13 cellular contexts compared by ENCODE assay signal in genomic region chr22:41683616-41684015, GRCh38. TPM values are rescaled to one million over a fixed set of nuclear protein-coding genes. Genes with fewer than 3 reads are reported as not detected.
DNase-seq lines count a peak whose midpoint lies in the region; ATAC-seq and TF ChIP-seq lines count a peak whose summit lies in the region.
"Had no signal": no experiment of that assay in that cellular context is flagged by ENCODE, and none has a peak within 500 bp of the region (broad histone marks: within the 10 kb centered on the region; RNA-seq: fewer than 3 reads in every experiment).

No MANE protein-coding gene starts in this region.

- no peak overlapping the region for H3K4me3 ChIP-seq in RWPE2 (ENCODE audit: severe bottlenecking)
- H3K4me3 ChIP-seq in mammary epithelial cell (replicated peaks in 1 of 3; ENCODE audit: insufficient read depth in 1 of 3, low read depth in 2 of 3, low read length in 3 of 3) = no peak overlapping the region
- no peak overlapping the region for H3K4me3 ChIP-seq in heart right ventricle
- H3K4me3 ChIP-seq: HAP-1, thoracic aorta had no signal

- in situ Hi-C loops in mammary epithelial cell (cut with MboI; ENCODE audit: low sequenced_read_pairs in 2 of 2) = no loop called here

- 52% methylated on average over 3 of the region's 3 CpGs for WGBS in mammary epithelial cell (ENCODE audit: low coverage, missing lambda C conversion rate)
- 83 to 88% methylated on average over 3 of the region's 3 CpGs for WGBS in heart right ventricle, 2 donors

- no peaks in the 10 kb centered on the region for H3K27me3 ChIP-seq in RWPE2 (ENCODE audit: insufficient read depth, poor library complexity, severe bottlenecking)
- no peaks in the 10 kb centered on the region for H3K27me3 ChIP-seq in mammary epithelial cell (ENCODE audit: insufficient read depth, low read length)
- H3K27me3 ChIP-seq in heart right ventricle = no peaks in the 10 kb centered on the region

- H3K9me3 Mint-ChIP-seq in activated naive CD4-positive, alpha-beta T cell treated with anti-CD3 and anti-CD28 coated beads for 36 hours = no peaks in the 10 kb centered on the region
- H3K9me3 Mint-ChIP-seq in osteocyte (ENCODE audit: unreplicated experiment) = no peaks in the 10 kb centered on the region

- intact Hi-C loops in activated naive CD4-positive, alpha-beta T cell treated with anti-CD3 and anti-CD28 coated beads for 36 hours (cut with micrococcal nuclease) = loop anchor here (2.0 kb wide), 1 partner anchor 17 kb away; no protein-coding TSS in a partner anchor
- intact Hi-C loops in mammary epithelial cell (cut with micrococcal nuclease) (no loop called here), heart right ventricle (cut with DNase I) (no loop called here)

- H3K27ac ChIP-seq in RWPE2 (ENCODE audit: poor library complexity, severe bottlenecking) = peak overlapping the region; percentile 51
- no peak overlapping the region for H3K27ac ChIP-seq in mammary epithelial cell (ENCODE audit: insufficient read depth, low read depth, low read length)
- no peak overlapping the region for H3K27ac ChIP-seq in heart right ventricle
- H3K27ac ChIP-seq: thoracic aorta had no signal

- H3K4me2 ChIP-seq in mammary epithelial cell (ENCODE audit: insufficient read depth, low read depth, low read length) = no peak overlapping the region

- peaks cover 46% of the 10 kb centered on the region for H3K4me1 Mint-ChIP-seq in activated naive CD4-positive, alpha-beta T cell treated with anti-CD3 and anti-CD28 coated beads for 36 hours (ENCODE audit: low read depth)
- peaks cover 33% of the 10 kb centered on the region for H3K4me1 Mint-ChIP-seq in osteocyte (ENCODE audit: unreplicated experiment)

- H3K9ac ChIP-seq in mammary epithelial cell (ENCODE audit: insufficient read depth, low read length) = no peak overlapping the region

- H3K36me3 ChIP-seq in RWPE2 (ENCODE audit: low read depth) = peaks cover 46% of the 10 kb centered on the region
- peaks cover 16% of the 10 kb centered on the region for H3K36me3 ChIP-seq in mammary epithelial cell (ENCODE audit: insufficient read depth, low read length)
- H3K36me3 ChIP-seq in heart right ventricle = peaks cover 0 to 28% (median 16%) of the 10 kb centered on the region in 9 donors

- no peak for DNase-seq in activated naive CD4-positive, alpha-beta T cell treated with anti-CD3 and anti-CD28 coated beads for 36 hours
- no peak for DNase-seq in activated naive CD4-positive, alpha-beta T cell (lab: John Stamatoyannopoulos, UW)
- DNase-seq in RWPE2 (ENCODE audit: low spot score) = no peak
- DNase-seq in mammary epithelial cell = peak; percentile 20
- no peak for DNase-seq in osteocyte (ENCODE audit: extremely low spot score, unreplicated experiment)
- DNase-seq in effector CD8-positive, alpha-beta T cell (lab: John Stamatoyannopoulos, UW) = no peak
- no peak for DNase-seq in heart right ventricle
- DNase-seq: Calu3, lower lobe of right lung, NCI-H526 had no signal

- H3K9me3 ChIP-seq in RWPE2 (ENCODE audit: severe bottlenecking) = no peaks in the 10 kb centered on the region
- no peaks in the 10 kb centered on the region for H3K9me3 ChIP-seq in mammary epithelial cell (replicated peaks; ENCODE audit: insufficient read depth, low read length)
- H3K9me3 ChIP-seq in heart right ventricle = no peaks in the 10 kb centered on the region
- H3K9me3 ChIP-seq: HAP-1, lower lobe of right lung, thoracic aorta had no signal

- no peak for TF ChIP-seq CTCF in RWPE2 (IDR thresholded peaks at IDR 0.05; ENCODE audit: poor library complexity, severe bottlenecking)
- TF ChIP-seq CTCF in mammary epithelial cell (conservative IDR thresholded peaks at IDR 0.05 in 1 of 2, IDR thresholded peaks at IDR 0.05 in 1 of 2; ENCODE audit: extremely low read depth in 1 of 2, insufficient read depth in 1 of 2, low read depth in 1 of 2, low read length in 2 of 2) = no peak
- no peak for TF ChIP-seq CTCF in osteocyte (IDR thresholded peaks at IDR 0.05)
- TF ChIP-seq CTCF in heart right ventricle (IDR thresholded peaks at IDR 0.05) = no peak

- BruUV-seq in mammary epithelial cell (replicated peaks; lab: Mats Ljungman, UMichigan) = no TSS peak

- dilution Hi-C loops in mammary epithelial cell (cut with HindIII; ENCODE audit: low sequenced_read_pairs) = no loop called here

- no peaks in the 10 kb centered on the region for H4K20me1 ChIP-seq in mammary epithelial cell (ENCODE audit: insufficient read depth, low read length)

- ATAC-seq in RWPE2 (ENCODE audit: low read depth) = no peak
- ATAC-seq in GM19397 (IDR thresholded peaks at IDR 0.05; ENCODE audit: unreplicated experiment) = no peak
- no peak for ATAC-seq in heart right ventricle
- ATAC-seq: lower lobe of right lung had no signal

- H3K4me1 ChIP-seq in RWPE2 (ENCODE audit: insufficient read depth, poor library complexity, severe bottlenecking) (peaks cover 25% of the 10 kb centered on the region), mammary epithelial cell (ENCODE audit: insufficient read depth, low read length) (no peaks in the 10 kb centered on the region), heart right ventricle (peaks cover 5 to 32% (median 18%) of the 10 kb centered on the region in 9 donors)
- H3K4me1 ChIP-seq: HAP-1 had no signal

- CTCF ChIA-PET in activated naive CD4-positive, alpha-beta T cell treated with anti-CD3 and anti-CD28 coated beads for 36 hours (lab: Charles Lee) = no interaction called here
- CTCF ChIA-PET in mammary epithelial cell (lab: Charles Lee; ENCODE audit: low non-redundant PET) = no interaction called here

- no peaks in the 10 kb centered on the region for H3K27me3 Mint-ChIP-seq in activated naive CD4-positive, alpha-beta T cell treated with anti-CD3 and anti-CD28 coated beads for 36 hours (ENCODE audit: low read depth)
- H3K27me3 Mint-ChIP-seq in osteocyte (ENCODE audit: unreplicated experiment) = no peaks in the 10 kb centered on the region

- peak overlapping the region; percentile 90 for H3K27ac Mint-ChIP-seq in activated naive CD4-positive, alpha-beta T cell treated with anti-CD3 and anti-CD28 coated beads for 36 hours
- H3K27ac Mint-ChIP-seq in osteocyte (ENCODE audit: unreplicated experiment) = peak overlapping the region; percentile 96

- H2AFZ ChIP-seq in mammary epithelial cell (ENCODE audit: low read depth, low read length) = no peak overlapping the region

- H3K79me2 ChIP-seq in mammary epithelial cell (ENCODE audit: insufficient read depth, low read length) = peaks cover 98% of the 10 kb centered on the region

- peaks cover 23% of the 10 kb centered on the region for H3K36me3 Mint-ChIP-seq in activated naive CD4-positive, alpha-beta T cell treated with anti-CD3 and anti-CD28 coated beads for 36 hours (ENCODE audit: low read depth)
- H3K36me3 Mint-ChIP-seq in osteocyte (ENCODE audit: unreplicated experiment) = peaks cover 6% of the 10 kb centered on the region

- peak overlapping the region; percentile 92 for H3K4me3 Mint-ChIP-seq in activated naive CD4-positive, alpha-beta T cell treated with anti-CD3 and anti-CD28 coated beads for 36 hours
- peak overlapping the region; percentile 95 for H3K4me3 Mint-ChIP-seq in osteocyte (ENCODE audit: unreplicated experiment)

RNA-seq across cellular contexts. Expression of gene SNU13, which starts 5.1 kb away (rescaled TPM):
- total RNA-seq in activated naive CD4-positive, alpha-beta T cell treated with anti-CD3 and anti-CD28 coated beads for 36 hours = 100 to 1,000 TPM; 265 to 277 TPM
- total RNA-seq in mammary epithelial cell = 100 to 1,000 TPM in 1 of 2 donors, 10 to 100 TPM in 1; 73.0 to 187 TPM
- polyA plus RNA-seq in mammary epithelial cell = 265 TPM
- 125 TPM for polyA minus RNA-seq in mammary epithelial cell
- 126 and 128 TPM in 2 replicates for total RNA-seq in osteocyte
- 100 to 1,000 TPM; 183 to 274 (median 195) TPM for total RNA-seq in heart right ventricle
- polyA plus RNA-seq in heart right ventricle = 100 to 1,000 TPM; 203 to 323 TPM

RNA-seq across cellular contexts. Expression of gene MEI1, which starts 15.7 kb away (rescaled TPM):
- 10 to 100 TPM; 28.4 to 28.8 TPM for total RNA-seq in activated naive CD4-positive, alpha-beta T cell treated with anti-CD3 and anti-CD28 coated beads for 36 hours
- total RNA-seq in mammary epithelial cell (under 1 TPM in 1 of 2 donors, not detected in 1; 0.33 TPM), osteocyte (not detected in 2 replicates), heart right ventricle (1 to 10 TPM in 3 of 10 donors, under 1 TPM in 4, not detected in 3; 0.37 to 1.9 (median 0.71) TPM)
- polyA plus RNA-seq in mammary epithelial cell (0.07 TPM), heart right ventricle (1 to 10 TPM in 1 of 2 donors, under 1 TPM in 1; 0.52 to 1.3 TPM)
- not detected for polyA minus RNA-seq in mammary epithelial cell

Comparison
In these comparisons a context has a peak if more than half of its experiments do, and no peak if none do; other contexts are left out.
1. RNA of gene MEI1, which starts 15.7 kb away (total RNA-seq): 28.4 to 28.8 TPM in activated naive CD4-positive, alpha-beta T cell treated with anti-CD3 and anti-CD28 coated beads for 36 hours; 0.37 to 1.9 TPM in heart right ventricle, 0.33 TPM in mammary epithelial cell and not detected in osteocyte; every median in the first group is over 10 times any median in the second.